17 cellular contexts compared by ENCODE assay signal in genomic region chr5:93305984-93306383, GRCh38.
DNase-seq lines count a peak whose midpoint lies in the region; ATAC-seq and TF ChIP-seq lines count a peak whose summit lies in the region.
"Had no signal": no experiment of that assay in that cellular context is flagged by ENCODE, and none has a peak within 500 bp of the region (broad histone marks: within the 10 kb centered on the region; RNA-seq: fewer than 3 reads in every experiment).

No MANE protein-coding gene starts in this region.

- ATAC-seq in SK-N-SH treated with all-trans-retinoic acid at 6 μM for 48 hours, result 0 out of 3 replicates have a peak, but pooled peaks have one; percentile 24
- peak; percentile 38 for ATAC-seq in esophagus mucosa
- ATAC-seq in GM18870 (IDR thresholded peaks at IDR 0.05; ENCODE audit: unreplicated experiment), result no peak
- no peak for ATAC-seq in psoas muscle
- ATAC-seq: effector memory CD8-positive, alpha-beta T cell had no signal

- H4K20me1 ChIP-seq in SK-N-SH (ENCODE audit: insufficient read depth), result no peaks in the 10 kb centered on the region

- H3K36me3 Mint-ChIP-seq in progenitor cell of endocrine pancreas (ENCODE audit: insufficient read depth), result no peaks in the 10 kb centered on the region
- no peaks in the 10 kb centered on the region for H3K36me3 Mint-ChIP-seq in activated naive CD4-positive, alpha-beta T cell treated with anti-CD3 and anti-CD28 coated beads, Interleukin-2, amount 10 ng/mL, durations not matched to agents 7 days and 5 days
- H3K36me3 Mint-ChIP-seq: memory B cell had no signal

- no peaks in the 10 kb centered on the region for H3K9me3 Mint-ChIP-seq in progenitor cell of endocrine pancreas (ENCODE audit: low read depth)
- no peaks in the 10 kb centered on the region for H3K9me3 Mint-ChIP-seq in activated naive CD4-positive, alpha-beta T cell treated with anti-CD3 and anti-CD28 coated beads, Interleukin-2, amount 10 ng/mL, durations not matched to agents 7 days and 5 days
- H3K9me3 Mint-ChIP-seq: activated T-helper 1 cell treated with anti-CD3 and anti-CD28 coated beads, Interleukin-12 subunit alpha, Interleukin-12 subunit beta, Interleukin-2, Interleukin-4 antibody, amounts not matched to agents 30 ng/mL and 10 ng/mL and 1 ng/mL, durations not matched to agents 14 hours and 24 hours and 36 hours had no signal

- no peaks in the 10 kb centered on the region for H3K36me3 ChIP-seq in SK-N-SH (replicated peaks in 1 of 2; ENCODE audit: control insufficient read depth in 1 of 2, insufficient read depth in 2 of 2, low read length in 1 of 2)
- no peaks in the 10 kb centered on the region for H3K36me3 ChIP-seq in psoas muscle (ENCODE audit: insufficient read depth in 1 of 2, low read depth in 1 of 2)
- H3K36me3 ChIP-seq: HAP-1, ovary had no signal

- CTCF ChIA-PET in SK-N-SH (lab: Yijun Ruan, JAX), result no interaction called here
- CTCF ChIA-PET in activated naive CD4-positive, alpha-beta T cell treated with anti-CD3 and anti-CD28 coated beads, Interleukin-2, amount 10 ng/mL, durations not matched to agents 7 days and 5 days (lab: Charles Lee), result no interaction called here

- TF ChIP-seq RAD21 in SK-N-SH (IDR thresholded peaks at IDR 0.05; ENCODE audit: low read length), result no peak

- H3K9me3 ChIP-seq in SK-N-SH, result no peaks in the 10 kb centered on the region
- no peaks in the 10 kb centered on the region for H3K9me3 ChIP-seq in psoas muscle
- H3K9me3 ChIP-seq: HAP-1, ovary had no signal

- H2AFZ ChIP-seq in SK-N-SH (ENCODE audit: low read depth), result no peak overlapping the region

- H3K4me1 Mint-ChIP-seq in progenitor cell of endocrine pancreas (ENCODE audit: low read depth), result peaks cover 4% of the 10 kb centered on the region
- no peaks in the 10 kb centered on the region for H3K4me1 Mint-ChIP-seq in activated naive CD4-positive, alpha-beta T cell treated with anti-CD3 and anti-CD28 coated beads, Interleukin-2, amount 10 ng/mL, durations not matched to agents 7 days and 5 days
- H3K4me1 Mint-ChIP-seq: memory B cell had no signal

- H3F3A ChIP-seq in SK-N-SH (replicated peaks; ENCODE audit: insufficient read depth), result no peaks in the 10 kb centered on the region

- DNase-seq in SK-N-SH (no peak), OCI-M1 (lab: John Stamatoyannopoulos, UW) (peak; percentile 36), progenitor cell of endocrine pancreas (ENCODE audit: low spot score, unreplicated experiment) (no peak), psoas muscle (no peak)
- DNase-seq in activated naive CD4-positive, alpha-beta T cell treated with anti-CD3 and anti-CD28 coated beads, Interleukin-2, amount 10 ng/mL, durations not matched to agents 7 days and 5 days, result no peak
- DNase-seq: ACHN; activated CD4-positive, alpha-beta T cell treated with anti-CD3 and anti-CD28 coated beads for 4 hours; aorta; effector memory CD8-positive, alpha-beta T cell; NCI-H1105; ovary had no signal

- no peaks in the 10 kb centered on the region for H3K79me2 ChIP-seq in SK-N-SH (ENCODE audit: insufficient read depth)

- H3K9ac ChIP-seq in SK-N-SH, result no peak overlapping the region

- H3K27me3 Mint-ChIP-seq in progenitor cell of endocrine pancreas, result no peaks in the 10 kb centered on the region
- no peaks in the 10 kb centered on the region for H3K27me3 Mint-ChIP-seq in activated naive CD4-positive, alpha-beta T cell treated with anti-CD3 and anti-CD28 coated beads, Interleukin-2, amount 10 ng/mL, durations not matched to agents 7 days and 5 days
- H3K27me3 Mint-ChIP-seq: effector memory CD8-positive, alpha-beta T cell; memory B cell had no signal

- H3K27ac ChIP-seq in SK-N-SH (ENCODE audit: low read depth in 2 of 2, low read length in 1 of 2), result no peak overlapping the region
- no peak overlapping the region for H3K27ac ChIP-seq in psoas muscle
- H3K27ac ChIP-seq: ovary had no signal

- intact Hi-C loops in psoas muscle (cut with DNase I), result no loop called here

- H3K27me3 ChIP-seq in SK-N-SH (ENCODE audit: insufficient read depth) (no peaks in the 10 kb centered on the region), psoas muscle (ENCODE audit: insufficient read depth in 3 of 3, low read length in 2 of 3) (no peaks in the 10 kb centered on the region)
- H3K27me3 ChIP-seq: ovary had no signal

- H3K9me2 ChIP-seq in SK-N-SH, result no peaks in the 10 kb centered on the region

- 92% methylated on average over 4 of the region's 4 CpGs for WGBS in SK-N-SH (ENCODE audit: low lambda C conversion rate)
- WGBS in psoas muscle, 3 donors, result 40 to 44% (median 42%) methylated on average over 4 of the region's 4 CpGs

- H3K27ac Mint-ChIP-seq in progenitor cell of endocrine pancreas, result no peak overlapping the region
- no peak overlapping the region for H3K27ac Mint-ChIP-seq in activated naive CD4-positive, alpha-beta T cell treated with anti-CD3 and anti-CD28 coated beads, Interleukin-2, amount 10 ng/mL, durations not matched to agents 7 days and 5 days
- H3K27ac Mint-ChIP-seq: activated T-helper 1 cell treated with anti-CD3 and anti-CD28 coated beads, Interleukin-12 subunit alpha, Interleukin-12 subunit beta, Interleukin-2, Interleukin-4 antibody, amounts not matched to agents 30 ng/mL and 10 ng/mL and 1 ng/mL, durations not matched to agents 14 hours and 24 hours and 36 hours; effector memory CD8-positive, alpha-beta T cell; memory B cell had no signal

- H3K4me3 Mint-ChIP-seq in progenitor cell of endocrine pancreas (ENCODE audit: low read depth), result peak overlapping the region; percentile 48
- H3K4me3 Mint-ChIP-seq in activated naive CD4-positive, alpha-beta T cell treated with anti-CD3 and anti-CD28 coated beads, Interleukin-2, amount 10 ng/mL, durations not matched to agents 7 days and 5 days, result no peak overlapping the region
- H3K4me3 Mint-ChIP-seq: activated T-helper 1 cell treated with anti-CD3 and anti-CD28 coated beads, Interleukin-12 subunit alpha, Interleukin-12 subunit beta, Interleukin-2, Interleukin-4 antibody, amounts not matched to agents 30 ng/mL and 10 ng/mL and 1 ng/mL, durations not matched to agents 14 hours and 24 hours and 36 hours; effector memory CD8-positive, alpha-beta T cell; memory B cell had no signal

- H3K4me3 ChIP-seq in SK-N-SH (ENCODE audit: low read depth in 2 of 2, low read length in 1 of 2) (no peak overlapping the region), psoas muscle (no peak overlapping the region)
- H3K4me3 ChIP-seq: HAP-1, ovary had no signal

- TF ChIP-seq CTCF in SK-N-SH (IDR thresholded peaks at IDR 0.05), result no peak
- no peak for TF ChIP-seq CTCF in progenitor cell of endocrine pancreas (IDR thresholded peaks at IDR 0.05; ENCODE audit: unreplicated experiment)
- TF ChIP-seq CTCF in psoas muscle (IDR thresholded peaks at IDR 0.05), result no peak

- no peak overlapping the region for H3K4me2 ChIP-seq in SK-N-SH

- no peak for TF ChIP-seq EP300 in SK-N-SH (IDR thresholded peaks at IDR 0.05; ENCODE audit: borderline replicate concordance in 1 of 2, low read depth in 1 of 2, low read length in 1 of 2)

- H3K4me1 ChIP-seq in SK-N-SH (ENCODE audit: control insufficient read depth in 1 of 2, insufficient read depth in 2 of 2, low read depth in 1 of 2, low read length in 1 of 2), result peaks cover 9 to 12% of the 10 kb centered on the region in 2 experiments; a peak in 3 of 4 replicates
- H3K4me1 ChIP-seq in psoas muscle, result no peaks in the 10 kb centered on the region

- POLR2A ChIA-PET in SK-N-SH (lab: Yijun Ruan, JAX), result no interaction called here

TF ChIP-seq in SK-N-SH treated with all-trans-retinoic acid at 6 μM for 48 hours, 23 proteins besides CTCF, POLR2A, EP300 and RAD21 (continues in another document):
- TF ChIP-seq GLIS3 (CRISPR knock-in tag; IDR thresholded peaks at IDR 0.05) (no peak), ZNF70 (CRISPR knock-in tag; IDR thresholded peaks at IDR 0.05) (no peak), PATZ1 (CRISPR knock-in tag; IDR thresholded peaks at IDR 0.05; ENCODE audit: borderline replicate concordance) (no peak), CSDC2 (CRISPR knock-in tag; IDR thresholded peaks at IDR 0.05) (no peak), ZNF8 (CRISPR knock-in tag; IDR thresholded peaks at IDR 0.05) (no peak), ZNF565 (CRISPR knock-in tag; conservative IDR thresholded peaks at IDR 0.05; ENCODE audit: low read depth) (no peak), ZFP3 (CRISPR knock-in tag; IDR thresholded peaks at IDR 0.05) (no peak)

TF ChIP-seq in SK-N-SH, 30 proteins besides CTCF, POLR2A, EP300 and RAD21 (continues in another document):
- TF ChIP-seq, protein P1, sequence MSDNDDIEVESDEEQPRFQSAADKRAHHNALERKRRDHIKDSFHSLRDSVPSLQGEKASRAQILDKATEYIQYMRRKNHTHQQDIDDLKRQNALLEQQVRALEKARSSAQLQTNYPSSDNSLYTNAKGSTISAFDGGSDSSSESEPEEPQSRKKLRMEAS (IDR thresholded peaks at IDR 0.05; ENCODE audit: low read depth), result no peak
- TF ChIP-seq GABPA (IDR thresholded peaks at IDR 0.05; ENCODE audit: low read depth), result no peak
- no peak for TF ChIP-seq POLR2AphosphoS5 (IDR thresholded peaks at IDR 0.05; ENCODE audit: low read depth, low read length)
- TF ChIP-seq, protein P2, sequence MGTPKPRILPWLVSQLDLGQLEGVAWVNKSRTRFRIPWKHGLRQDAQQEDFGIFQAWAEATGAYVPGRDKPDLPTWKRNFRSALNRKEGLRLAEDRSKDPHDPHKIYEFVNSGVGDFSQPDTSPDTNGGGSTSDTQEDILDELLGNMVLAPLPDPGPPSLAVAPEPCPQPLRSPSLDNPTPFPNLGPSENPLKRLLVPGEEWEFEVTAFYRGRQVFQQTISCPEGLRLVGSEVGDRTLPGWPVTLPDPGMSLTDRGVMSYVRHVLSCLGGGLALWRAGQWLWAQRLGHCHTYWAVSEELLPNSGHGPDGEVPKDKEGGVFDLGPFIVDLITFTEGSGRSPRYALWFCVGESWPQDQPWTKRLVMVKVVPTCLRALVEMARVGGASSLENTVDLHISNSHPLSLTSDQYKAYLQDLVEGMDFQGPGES (IDR thresholded peaks at IDR 0.05; ENCODE audit: low read depth, low read length), result no peak
- TF ChIP-seq YY1 (IDR thresholded peaks at IDR 0.05; ENCODE audit: low read depth), result no peak

Comparison
In these comparisons a context has a peak if more than half of its experiments do, and no peak if none do; other contexts are left out.
1. ATAC-seq: peak in SK-N-SH treated with all-trans-retinoic acid at 6 μM for 48 hours (single experiment) and esophagus mucosa (single experiment); none in GM18870 (single experiment) and psoas muscle (0 of 4).